10 cellular contexts compared by ENCODE assay signal in genomic region chr4:10104211-10104990, GRCh38. TPM values are rescaled to one million over a fixed set of nuclear protein-coding genes. Genes with fewer than 3 reads are reported as not detected.
DNase-seq lines count a peak whose midpoint lies in the region; ATAC-seq lines count a peak whose summit lies in the region.
"Had no signal": no experiment of that assay in that cellular context is flagged by ENCODE, and none has a peak within 500 bp of the region (broad histone marks: within the 10 kb centered on the region; RNA-seq: fewer than 3 reads in every experiment).

No MANE protein-coding gene starts in this region.

- in situ Hi-C loops in HAP-1 (cut with MboI; ENCODE audit: low sequenced_read_pairs): no loop called here

- no peak for ATAC-seq in stimulated activated naive CD8-positive, alpha-beta T cell treated with anti-CD3 and anti-CD28 coated beads, Interleukin-15, amount 100 ng/mL, for 72 hours

- H3K4me3 ChIP-seq in HAP-1: no peak overlapping the region

- H3K27me3 Mint-ChIP-seq in activated naive CD8-positive, alpha-beta T cell treated with anti-CD3 and anti-CD28 coated beads for 36 hours: no peaks in the 10 kb centered on the region
- H3K27me3 Mint-ChIP-seq in stimulated activated naive CD8-positive, alpha-beta T cell treated with anti-CD3 and anti-CD28 coated beads, Interleukin-15, amount 100 ng/mL, for 72 hours: no peaks in the 10 kb centered on the region

- H3K27me3 ChIP-seq in HAP-1 (ENCODE audit: low read depth): no peaks in the 10 kb centered on the region

- H3K9me3 ChIP-seq in HAP-1: no peaks in the 10 kb centered on the region

- peaks cover 52% of the 10 kb centered on the region for H3K36me3 ChIP-seq in HAP-1 (replicated peaks)

- H3K36me3 Mint-ChIP-seq in activated naive CD8-positive, alpha-beta T cell treated with anti-CD3 and anti-CD28 coated beads for 36 hours: peaks cover 70% of the 10 kb centered on the region

- no peaks in the 10 kb centered on the region for H3K9me3 Mint-ChIP-seq in activated naive CD8-positive, alpha-beta T cell treated with anti-CD3 and anti-CD28 coated beads for 36 hours
- no peaks in the 10 kb centered on the region for H3K9me3 Mint-ChIP-seq in stimulated activated naive CD8-positive, alpha-beta T cell treated with anti-CD3 and anti-CD28 coated beads, Interleukin-15, amount 100 ng/mL, for 72 hours

- H3K4me1 Mint-ChIP-seq in activated naive CD8-positive, alpha-beta T cell treated with anti-CD3 and anti-CD28 coated beads for 36 hours: peaks cover 95% of the 10 kb centered on the region
- H3K4me1 Mint-ChIP-seq in stimulated activated naive CD8-positive, alpha-beta T cell treated with anti-CD3 and anti-CD28 coated beads, Interleukin-15, amount 100 ng/mL, for 72 hours: peaks cover 100% of the 10 kb centered on the region

- peak overlapping the region; percentile 84 for H3K27ac Mint-ChIP-seq in activated naive CD8-positive, alpha-beta T cell treated with anti-CD3 and anti-CD28 coated beads for 36 hours
- H3K27ac Mint-ChIP-seq in stimulated activated naive CD8-positive, alpha-beta T cell treated with anti-CD3 and anti-CD28 coated beads, Interleukin-15, amount 100 ng/mL, for 72 hours: peak overlapping the region; percentile 85 to 89

- H3K4me1 ChIP-seq in HAP-1: peaks cover 10% of the 10 kb centered on the region

- DNase-seq in HAP-1 (ENCODE audit: low spot score in 2 of 2) (peak; percentile 55 to 61), hepatic stellate cell (ENCODE audit: low spot score) (peak; percentile 59), NCI-H748 (lab: John Stamatoyannopoulos, UW; ENCODE audit: unreplicated experiment) (no peak), NOMO-1 treated with dmso at 0.1 percent for 144 hours (lab: John Stamatoyannopoulos, UW; ENCODE audit: unreplicated experiment) (no peak)
- no peak for DNase-seq in activated naive CD8-positive, alpha-beta T cell treated with anti-CD3 and anti-CD28 coated beads for 36 hours
- DNase-seq in stimulated activated naive CD8-positive, alpha-beta T cell treated with anti-CD3 and anti-CD28 coated beads, Interleukin-15, amount 100 ng/mL, for 72 hours: no peak
- no peak for DNase-seq in activated CD8-positive, alpha-beta memory T cell treated with anti-CD3 and anti-CD28 coated beads, Interleukin-2, amount 50 U/mL, for 4 hours
- DNase-seq in activated CD4-positive, CD25-positive, alpha-beta regulatory T cell (lab: John Stamatoyannopoulos, UW): no peak
- DNase-seq: NCI-H2029, nucleus accumbens had no signal

- peak overlapping the region; percentile 65 for H3K4me3 Mint-ChIP-seq in activated naive CD8-positive, alpha-beta T cell treated with anti-CD3 and anti-CD28 coated beads for 36 hours
- H3K4me3 Mint-ChIP-seq in stimulated activated naive CD8-positive, alpha-beta T cell treated with anti-CD3 and anti-CD28 coated beads, Interleukin-15, amount 100 ng/mL, for 72 hours: peak overlapping the region; percentile 69 to 75

RNA-seq across cellular contexts. Expression of gene WDR1, which starts 12.2 kb away (rescaled TPM):
- total RNA-seq in activated naive CD8-positive, alpha-beta T cell treated with anti-CD3 and anti-CD28 coated beads for 36 hours: 100 to 1,000 TPM; 372 to 385 TPM

Comparison
In these comparisons a context has a peak if more than half of its experiments do, and no peak if none do; other contexts are left out.
1. DNase-seq: peak in HAP-1 (2 of 2) and hepatic stellate cell (single experiment); none in activated naive CD8-positive, alpha-beta T cell treated with anti-CD3 and anti-CD28 coated beads for 36 hours (single experiment), stimulated activated naive CD8-positive, alpha-beta T cell treated with anti-CD3 and anti-CD28 coated beads, Interleukin-15, amount 100 ng/mL, for 72 hours (0 of 2), activated CD8-positive, alpha-beta memory T cell treated with anti-CD3 and anti-CD28 coated beads, Interleukin-2, amount 50 U/mL, for 4 hours (single experiment), NCI-H748 (single experiment), activated CD4-positive, CD25-positive, alpha-beta regulatory T cell (0 of 4) and NOMO-1 treated with dmso at 0.1 percent for 144 hours (single experiment).